ENCODE assay signal across 7 cellular contexts in the genomic region with DNA sequence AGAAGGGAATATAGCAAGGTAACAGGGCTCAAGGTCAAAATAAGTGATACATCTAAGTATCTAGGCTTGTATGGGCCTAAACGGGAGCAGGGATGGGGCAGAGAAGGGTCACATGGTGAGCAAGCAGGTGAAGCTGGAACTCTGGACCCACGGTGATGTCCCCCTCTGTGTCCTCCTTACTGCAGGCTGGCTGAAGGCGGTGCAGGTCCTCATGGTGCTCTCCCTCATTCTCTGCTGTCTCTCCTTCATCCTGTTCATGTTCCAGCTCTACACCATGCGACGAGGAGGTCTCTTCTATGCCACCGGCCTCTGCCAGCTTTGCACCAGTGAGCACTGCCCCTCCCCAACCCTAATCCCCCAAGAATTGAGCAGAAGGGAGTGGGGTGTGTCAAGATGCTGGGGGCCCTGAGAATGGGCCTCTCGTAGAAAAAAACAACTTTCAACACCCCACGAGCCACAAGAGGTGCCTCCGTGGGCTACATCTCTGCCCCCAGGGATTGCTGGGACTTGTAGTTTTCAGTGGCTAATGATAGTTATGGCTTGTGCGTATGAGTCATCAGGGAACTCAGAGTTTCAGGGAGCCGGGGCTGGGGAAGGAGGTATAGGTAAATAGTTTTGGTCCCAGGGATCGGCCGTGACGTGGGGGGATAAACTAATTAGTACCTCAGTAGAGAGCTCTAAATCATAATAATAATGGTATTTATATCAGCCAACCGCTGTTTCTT. TPM values are rescaled to one million over a fixed set of nuclear protein-coding genes. Genes with fewer than 3 reads are reported as not detected.
DNase-seq lines count a peak whose midpoint lies in the region; ATAC-seq, FAIRE-seq and TF ChIP-seq lines count a peak whose summit lies in the region.

No MANE protein-coding gene starts in this region.

- peak overlapping the region; percentile 23 for H3K27ac Mint-ChIP-seq in astrocyte (ENCODE audit: unreplicated experiment)

- TF ChIP-seq CTCF in RWPE1 (conservative IDR thresholded peaks at IDR 0.05; ENCODE audit: low read depth), result no peak
- TF ChIP-seq CTCF in astrocyte (IDR thresholded peaks at IDR 0.05; ENCODE audit: insufficient read depth, low read depth, low read length), result no peak
- TF ChIP-seq CTCF in lower lobe of right lung (IDR thresholded peaks at IDR 0.05), result no peak

- intact Hi-C loops in lower lobe of right lung (cut with DNase I), result no loop called here

- H3K9ac ChIP-seq in astrocyte (ENCODE audit: low read length), result no peak overlapping the region

- no peak for FAIRE-seq in astrocyte (lab: Jason Lieb, UNC)

- DNase-seq in H7 (peak; percentile 75), RWPE1 (ENCODE audit: low spot score) (peak; percentile 51), astrocyte (ENCODE audit: low read depth) (peak; percentile 48), lower lobe of right lung (no peak), DMS114 treated with DMSO at 0.1 percent for 48 hours (lab: John Stamatoyannopoulos, UW; ENCODE audit: unreplicated experiment) (no peak)

- peaks cover 18% of the 10 kb centered on the region for H3K36me3 Mint-ChIP-seq in astrocyte (ENCODE audit: low read depth, unreplicated experiment)

- H3K9me3 ChIP-seq in astrocyte (ENCODE audit: insufficient read depth, low read depth, low read length) (no peaks in the 10 kb centered on the region), lower lobe of right lung (no peaks in the 10 kb centered on the region)

- no peaks in the 10 kb centered on the region for H3K9me3 Mint-ChIP-seq in astrocyte (ENCODE audit: unreplicated experiment)

- H3K4me3 ChIP-seq in H7 (ENCODE audit: insufficient read depth, low read depth, low read length), result peak overlapping the region; percentile 61; the same call in 1 of the 2 replicates
- H3K4me3 ChIP-seq in astrocyte (ENCODE audit: insufficient read depth, low read depth, low read length), result peak overlapping the region; percentile 20
- H3K4me3 ChIP-seq in lower lobe of right lung, result peak overlapping the region; percentile 57
- no peak overlapping the region for H3K4me3 ChIP-seq in urinary bladder (ENCODE audit: low read depth, low read length)

- peaks cover 38% of the 10 kb centered on the region for H3K79me2 ChIP-seq in astrocyte (ENCODE audit: insufficient read depth, low read length)

- CTCF ChIA-PET in RWPE1 (lab: Yijun Ruan, JAX), result no interaction called here

- H3K27ac ChIP-seq in RWPE1 (peak overlapping the region; percentile 67), astrocyte (ENCODE audit: low read depth, low read length) (no peak overlapping the region), lower lobe of right lung (peak overlapping the region; percentile 81), urinary bladder (ENCODE audit: low read depth) (peak overlapping the region; percentile 11)

- no peaks in the 10 kb centered on the region for H3K27me3 Mint-ChIP-seq in astrocyte (ENCODE audit: low read depth, unreplicated experiment)

- H3K4me1 ChIP-seq in astrocyte (ENCODE audit: insufficient read depth, low read length) (peaks cover 39% of the 10 kb centered on the region), lower lobe of right lung (peaks cover 76% of the 10 kb centered on the region), urinary bladder (ENCODE audit: insufficient read depth) (peaks cover 3% of the 10 kb centered on the region)

- H3K27me3 ChIP-seq in H7 (ENCODE audit: control insufficient read depth, insufficient read depth, low read length) (no peaks in the 10 kb centered on the region), astrocyte (ENCODE audit: insufficient read depth, low read length) (no peaks in the 10 kb centered on the region), lower lobe of right lung (ENCODE audit: low read depth) (no peaks in the 10 kb centered on the region)

- peak overlapping the region; percentile 75 for H3K4me3 Mint-ChIP-seq in astrocyte (ENCODE audit: unreplicated experiment)

- H3K4me1 Mint-ChIP-seq in astrocyte (ENCODE audit: low read depth, unreplicated experiment), result peaks cover 20% of the 10 kb centered on the region

- H3K36me3 ChIP-seq in H7 (replicated peaks; ENCODE audit: control insufficient read depth, insufficient read depth, low read length), result no peaks in the 10 kb centered on the region
- peaks cover 8% of the 10 kb centered on the region for H3K36me3 ChIP-seq in astrocyte (ENCODE audit: insufficient read depth, low read length)
- peaks cover 19% of the 10 kb centered on the region for H3K36me3 ChIP-seq in lower lobe of right lung
- H3K36me3 ChIP-seq in urinary bladder (ENCODE audit: insufficient read depth), result no peaks in the 10 kb centered on the region

- H2AFZ ChIP-seq in astrocyte (ENCODE audit: low read depth, low read length), result no peak overlapping the region

- H4K20me1 ChIP-seq in astrocyte (ENCODE audit: insufficient read depth, low read length), result peaks cover 53% of the 10 kb centered on the region

- POLR2A ChIA-PET in RWPE1 (lab: Yijun Ruan, JAX; ENCODE audit: low non-redundant PET), result no interaction called here

- ATAC-seq in lower lobe of right lung, result no peak
- no peak for ATAC-seq in HG03378 (IDR thresholded peaks at IDR 0.05; ENCODE audit: unreplicated experiment)

- 65% methylated on average over 15 of the region's 15 CpGs for WGBS in urinary bladder

- peak overlapping the region; percentile 43 for H3K4me2 ChIP-seq in astrocyte (ENCODE audit: low read length)

RNA-seq across cellular contexts. Expression of a gene that starts 4.0 kb away (rescaled TPM):
- total RNA-seq in H7 (2014; rRNA removed; shearing (Covaris generic)), result 29.9 and 57.5 TPM in 2 replicates
- total RNA-seq in astrocyte, result 199 and 217 TPM in 2 replicates
- total RNA-seq in lower lobe of right lung, result 123 TPM
- total RNA-seq in urinary bladder, result 81.3 TPM
- 159 TPM for polyA plus RNA-seq in urinary bladder

RNA-seq across cellular contexts. Expression of a gene that starts 34.4 kb away (rescaled TPM):
- total RNA-seq in H7 (2014; rRNA removed; shearing (Covaris generic)), result 11.5 and 17.4 TPM in 2 replicates
- total RNA-seq in astrocyte (8.7 and 10.5 TPM in 2 replicates), lower lobe of right lung (11.1 TPM), urinary bladder (4.3 TPM)
- polyA plus RNA-seq in urinary bladder, result 10.2 TPM

RNA-seq across cellular contexts. Expression of a gene that starts 34.8 kb away (rescaled TPM):
- not detected in 2 replicates for total RNA-seq in H7 (2014; rRNA removed; shearing (Covaris generic))
- not detected in 2 replicates for total RNA-seq in astrocyte
- total RNA-seq in lower lobe of right lung, result not detected
- total RNA-seq in urinary bladder, result not detected
- polyA plus RNA-seq in urinary bladder, result not detected

RNA-seq across cellular contexts. Expression of a gene that starts 59.4 kb away (rescaled TPM):
- 12.8 and 17.9 TPM in 2 replicates for total RNA-seq in H7 (2014; rRNA removed; shearing (Covaris generic))
- 7.6 and 19.6 TPM in 2 replicates for total RNA-seq in astrocyte
- total RNA-seq in lower lobe of right lung, result 1.4 TPM
- 6.6 TPM for total RNA-seq in urinary bladder
- 0.24 TPM for polyA plus RNA-seq in urinary bladder

Comparison
In these comparisons a context has a peak if more than half of its experiments do, and no peak if none do; other contexts are left out.
1. DNase-seq: peak in H7 (single experiment), RWPE1 (single experiment) and astrocyte (single experiment); none in lower lobe of right lung (single experiment) and DMS114 treated with DMSO at 0.1 percent for 48 hours (single experiment).